11 cellular contexts compared by ENCODE assay signal in the genomic region with DNA sequence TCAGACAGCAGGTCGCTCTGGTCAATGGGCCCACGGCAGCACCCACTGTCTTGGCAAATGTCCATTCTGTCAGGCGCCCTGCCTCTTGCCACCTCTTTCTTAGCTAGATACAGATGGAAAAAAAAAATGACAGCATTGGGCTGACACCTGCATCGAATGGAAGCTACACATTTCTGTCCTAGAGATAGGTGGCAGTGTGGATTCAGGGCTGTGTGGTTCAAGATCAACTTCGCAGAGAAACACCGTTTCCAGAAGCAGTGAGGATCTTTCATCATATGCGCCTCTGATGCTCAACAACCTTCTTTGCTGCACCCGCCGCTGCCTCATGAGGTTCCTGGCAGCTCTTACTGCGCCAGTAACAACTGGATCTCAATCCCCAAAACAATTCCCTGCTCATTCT.
DNase-seq lines count a peak whose midpoint lies in the region; ATAC-seq and TF ChIP-seq lines count a peak whose summit lies in the region.
"Had no signal": no experiment of that assay in that cellular context is flagged by ENCODE, and none has a peak within 500 bp of the region (broad histone marks: within the 10 kb centered on the region; RNA-seq: fewer than 3 reads in every experiment).

No MANE protein-coding gene starts in this region.

- intact Hi-C loops in left lung (cut with DNase I) (no loop called here), transverse colon (cut with DNase I; ENCODE audit: low total_unique reads) (no loop called here)

- DNase-seq in Daoy (ENCODE audit: low read depth), result peak; percentile 6
- DNase-seq in Jurkat, Clone E6-1 (ENCODE audit: low read depth, low spot score), result peak; percentile 18
- no peak for DNase-seq in SK-N-SH
- DNase-seq in left lung, result no peak
- no peak for DNase-seq in transverse colon
- DNase-seq in NCI-H2227 treated with DMSO at 0.1 percent for 48 hours (lab: John Stamatoyannopoulos, UW), result no peak
- DNase-seq in ACHN, result no peak
- DNase-seq: activated CD4-positive, CD25-positive, alpha-beta regulatory T cell treated with anti-CD3 and anti-CD28 coated beads, Interleukin-2, amount 50 U/mL, for 72 hours; NCI-H1930; SJCRH30 had no signal

- no peak for TF ChIP-seq POLR2A in transverse colon (IDR thresholded peaks at IDR 0.05)

- no peak overlapping the region for H3K27ac ChIP-seq in SK-N-SH (ENCODE audit: low read depth in 2 of 2, low read length in 1 of 2)
- no peak overlapping the region for H3K27ac ChIP-seq in left lung
- no peak overlapping the region for H3K27ac ChIP-seq in transverse colon
- H3K27ac ChIP-seq: SJCRH30, suprapubic skin had no signal

- H3K4me3 ChIP-seq in Jurkat, Clone E6-1 (ENCODE audit: low read length), result no peak overlapping the region
- H3K4me3 ChIP-seq in SK-N-SH (ENCODE audit: low read depth in 2 of 2, low read length in 1 of 2) (no peak overlapping the region), left lung (no peak overlapping the region), transverse colon (no peak overlapping the region)
- H3K4me3 ChIP-seq: SJCRH30, suprapubic skin had no signal

- ATAC-seq in left lung, result peak; percentile 51

- no peak for TF ChIP-seq EP300 in SK-N-SH (IDR thresholded peaks at IDR 0.05; ENCODE audit: borderline replicate concordance in 1 of 2, low read depth in 1 of 2, low read length in 1 of 2)
- TF ChIP-seq EP300 in transverse colon (IDR thresholded peaks at IDR 0.05; ENCODE audit: low read depth), result no peak

- no peaks in the 10 kb centered on the region for H3F3A ChIP-seq in SK-N-SH (replicated peaks; ENCODE audit: insufficient read depth)

- TF ChIP-seq CTCF in SK-N-SH (IDR thresholded peaks at IDR 0.05), result no peak; the same call in 1 of the 2 replicates
- TF ChIP-seq CTCF in left lung (IDR thresholded peaks at IDR 0.05), result no peak
- TF ChIP-seq CTCF in transverse colon (IDR thresholded peaks at IDR 0.05), result no peak

- H3K4me1 ChIP-seq in SK-N-SH (ENCODE audit: control insufficient read depth in 1 of 2, insufficient read depth in 2 of 2, low read depth in 1 of 2, low read length in 1 of 2) (no peaks in the 10 kb centered on the region), left lung (no peaks in the 10 kb centered on the region), transverse colon (no peaks in the 10 kb centered on the region)
- H3K4me1 ChIP-seq: SJCRH30, suprapubic skin had no signal

- no peak overlapping the region for H3K4me2 ChIP-seq in SK-N-SH

- H4K20me1 ChIP-seq in SK-N-SH (ENCODE audit: insufficient read depth), result no peaks in the 10 kb centered on the region

- H3K9me3 ChIP-seq in SK-N-SH (no peaks in the 10 kb centered on the region), left lung (no peaks in the 10 kb centered on the region), transverse colon (no peaks in the 10 kb centered on the region)
- H3K9me3 ChIP-seq: SJCRH30, suprapubic skin had no signal

- no peaks in the 10 kb centered on the region for H3K27me3 ChIP-seq in SK-N-SH (ENCODE audit: insufficient read depth)
- H3K27me3 ChIP-seq in left lung, result no peaks in the 10 kb centered on the region
- no peaks in the 10 kb centered on the region for H3K27me3 ChIP-seq in transverse colon
- H3K27me3 ChIP-seq: SJCRH30, suprapubic skin had no signal

- no peaks in the 10 kb centered on the region for H3K9me2 ChIP-seq in SK-N-SH

- no peak overlapping the region for H2AFZ ChIP-seq in SK-N-SH (ENCODE audit: low read depth)

- CTCF ChIA-PET in SK-N-SH (lab: Yijun Ruan, JAX), result interaction anchor here (0.6 to 2.8 kb wide), 6 partner anchors 8 to 226 kb away, joined by 3 to 14 read pairs (median 6); no protein-coding TSS in a partner anchor

- H3K36me3 ChIP-seq in SK-N-SH (replicated peaks in 1 of 2; ENCODE audit: control insufficient read depth in 1 of 2, insufficient read depth in 2 of 2, low read length in 1 of 2), result no peaks in the 10 kb centered on the region
- no peaks in the 10 kb centered on the region for H3K36me3 ChIP-seq in left lung
- H3K36me3 ChIP-seq in transverse colon, result no peaks in the 10 kb centered on the region
- H3K36me3 ChIP-seq: SJCRH30, suprapubic skin had no signal

- POLR2A ChIA-PET in SK-N-SH (lab: Yijun Ruan, JAX), result no interaction called here

- no peak overlapping the region for H3K9ac ChIP-seq in SK-N-SH

- in situ Hi-C loops in transverse colon (cut with MboI; ENCODE audit: low pct_ligation_motif_present in 1 of 4, low pct_unique_long_range_greater_than_20kb in 1 of 4, low sequenced_read_pairs in 3 of 4), result no loop called here
- in situ Hi-C loops in ACHN (cut with HindIII; ENCODE audit: low pct_ligation_motif_present, low pct_unique_long_range_greater_than_20kb, low sequenced_read_pairs), result no loop called here

- peak; percentile 39 for TF ChIP-seq RAD21 in SK-N-SH (IDR thresholded peaks at IDR 0.05; ENCODE audit: low read length)

- no peaks in the 10 kb centered on the region for H3K79me2 ChIP-seq in SK-N-SH (ENCODE audit: insufficient read depth)

- 77% methylated on average over 10 of the region's 10 CpGs for WGBS in SK-N-SH (ENCODE audit: low lambda C conversion rate)
- 87 to 92% methylated on average over 5 to 10 of the region's 10 CpGs for WGBS in transverse colon (ENCODE audit: low coverage in 1 of 2), 2 donors

TF ChIP-seq in SK-N-SH, 30 proteins besides CTCF, POLR2A, EP300 and RAD21:
- no peak for TF ChIP-seq EZH2phosphoT487 (IDR thresholded peaks at IDR 0.05; ENCODE audit: borderline replicate concordance, low read depth)
- no peak for TF ChIP-seq CHD2 (IDR thresholded peaks at IDR 0.05; ENCODE audit: low read length, partially characterized antibody)
- TF ChIP-seq SMC3 (IDR thresholded peaks at IDR 0.05; ENCODE audit: low read depth, low read length), result 0 out of 2 replicates have a peak, but pooled peaks have one; percentile 20
- TF ChIP-seq, protein P1, sequence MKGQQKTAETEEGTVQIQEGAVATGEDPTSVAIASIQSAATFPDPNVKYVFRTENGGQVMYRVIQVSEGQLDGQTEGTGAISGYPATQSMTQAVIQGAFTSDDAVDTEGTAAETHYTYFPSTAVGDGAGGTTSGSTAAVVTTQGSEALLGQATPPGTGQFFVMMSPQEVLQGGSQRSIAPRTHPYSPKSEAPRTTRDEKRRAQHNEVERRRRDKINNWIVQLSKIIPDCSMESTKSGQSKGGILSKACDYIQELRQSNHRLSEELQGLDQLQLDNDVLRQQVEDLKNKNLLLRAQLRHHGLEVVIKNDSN (IDR thresholded peaks at IDR 0.05; ENCODE audit: borderline replicate concordance, low read depth), result no peak
- TF ChIP-seq SIN3A (IDR thresholded peaks at IDR 0.05; ENCODE audit: borderline replicate concordance, low read depth, low read length), result no peak

Comparison
In these comparisons a context has a peak if more than half of its experiments do, and no peak if none do; other contexts are left out.
1. DNase-seq: peak in Daoy (single experiment) and Jurkat, Clone E6-1 (single experiment); none in SK-N-SH (single experiment), left lung (0 of 2), transverse colon (single experiment), NCI-H2227 treated with DMSO at 0.1 percent for 48 hours (single experiment) and ACHN (single experiment).